In genomic region chr5:148970876-148971275, GRCh38 we compare ENCODE assay signal across 19 cellular contexts.
DNase-seq lines count a peak whose midpoint lies in the region; ATAC-seq and TF ChIP-seq lines count a peak whose summit lies in the region.
"Had no signal": no experiment of that assay in that cellular context is flagged by ENCODE, and none has a peak within 500 bp of the region (broad histone marks: within the 10 kb centered on the region; RNA-seq: fewer than 3 reads in every experiment).

No MANE protein-coding gene starts in this region.

- H3K4me1 ChIP-seq in breast epithelium (peaks cover 0 to 20% of the 10 kb centered on the region in 2 donors), esophagus (ENCODE audit: control insufficient read depth in 2 of 2, insufficient read depth in 2 of 2, low read length in 1 of 2) (peaks cover 0 to 7% of the 10 kb centered on the region in 2 donors), prostate gland (replicated peaks) (peaks cover 11% of the 10 kb centered on the region), mucosa of descending colon (ENCODE audit: low read depth) (peaks cover 4% of the 10 kb centered on the region)
- H3K4me1 ChIP-seq: Caco-2, HAP-1 had no signal

- H3K4me3 ChIP-seq in breast epithelium, result no peak overlapping the region
- H3K4me3 ChIP-seq in esophagus (ENCODE audit: low read depth in 1 of 2, low read length in 2 of 2), result no peak overlapping the region
- H3K4me3 ChIP-seq in prostate gland, result no peak overlapping the region
- no peak overlapping the region for H3K4me3 ChIP-seq in mucosa of descending colon
- H3K4me3 ChIP-seq: GM12878, HAP-1, PC-9 had no signal

- H3K9me3 ChIP-seq in breast epithelium (no peaks in the 10 kb centered on the region), esophagus (ENCODE audit: control insufficient read depth in 2 of 2, insufficient read depth in 1 of 2, low read depth in 1 of 2, low read length in 1 of 2) (no peaks in the 10 kb centered on the region), prostate gland (no peaks in the 10 kb centered on the region), mucosa of descending colon (no peaks in the 10 kb centered on the region)
- H3K9me3 ChIP-seq: Caco-2, HAP-1, SK-N-SH had no signal

- H3K27me3 ChIP-seq in breast epithelium (no peaks in the 10 kb centered on the region), esophagus (ENCODE audit: control insufficient read depth in 1 of 2, insufficient read depth in 2 of 2, low read length in 2 of 2) (no peaks in the 10 kb centered on the region), prostate gland (replicated peaks; ENCODE audit: insufficient read depth) (no peaks in the 10 kb centered on the region)

- TF ChIP-seq CTCF in MCF 10A (IDR thresholded peaks at IDR 0.05; ENCODE audit: unreplicated experiment) (no peak), breast epithelium (IDR thresholded peaks at IDR 0.05) (no peak), prostate gland (IDR thresholded peaks at IDR 0.05) (no peak), mucosa of descending colon (IDR thresholded peaks at IDR 0.05) (no peak)

- ATAC-seq in HG02938 (IDR thresholded peaks at IDR 0.05; ENCODE audit: unreplicated experiment) (no peak), HG03039 (IDR thresholded peaks at IDR 0.05; ENCODE audit: unreplicated experiment) (no peak), mucosa of descending colon (no peak), GM21717 (IDR thresholded peaks at IDR 0.05; ENCODE audit: unreplicated experiment) (no peak)
- ATAC-seq: GM12878, Right ventricle myocardium inferior had no signal

- H3K36me3 ChIP-seq in breast epithelium (no peaks in the 10 kb centered on the region), esophagus (ENCODE audit: control insufficient read depth in 2 of 2, insufficient read depth in 2 of 2, low read length in 1 of 2) (no peaks in the 10 kb centered on the region), prostate gland (no peaks in the 10 kb centered on the region), mucosa of descending colon (ENCODE audit: low read depth) (no peaks in the 10 kb centered on the region)
- H3K36me3 ChIP-seq: HAP-1 had no signal

- H3K27ac ChIP-seq in breast epithelium, result peak overlapping the region in 1 of 2 donors; percentile 93
- peak overlapping the region; percentile 45 to 58 for H3K27ac ChIP-seq in esophagus (ENCODE audit: low read depth in 2 of 2, low read length in 1 of 2)
- peak overlapping the region; percentile 65 to 72 for H3K27ac ChIP-seq in prostate gland

- no peaks in the 10 kb centered on the region for H3K9me3 Mint-ChIP-seq in MCF 10A (ENCODE audit: unreplicated experiment)
- H3K9me3 Mint-ChIP-seq: IgD-negative memory B cell had no signal

- DNase-seq in MCF 10A (ENCODE audit: unreplicated experiment) (no peak), breast epithelium (ENCODE audit: low spot score in 2 of 2) (no peak), prostate gland (ENCODE audit: low spot score) (no peak), mucosa of descending colon (no peak)
- DNase-seq: Caco-2, DMS53, NCI-H1436, NCI-H526 treated with DMSO at 0.1 percent for 48 hours, SK-N-SH had no signal

- no peak overlapping the region for H3K4me3 Mint-ChIP-seq in MCF 10A (ENCODE audit: unreplicated experiment)
- H3K4me3 Mint-ChIP-seq: CD14-positive monocyte, IgD-negative memory B cell had no signal

- H3K4me1 Mint-ChIP-seq in MCF 10A (ENCODE audit: insufficient read depth, unreplicated experiment), result peaks cover 92% of the 10 kb centered on the region
- H3K4me1 Mint-ChIP-seq: IgD-negative memory B cell had no signal

- H3K27ac Mint-ChIP-seq in MCF 10A (ENCODE audit: low read depth, unreplicated experiment), result peak overlapping the region; percentile 93

- 89 to 95% methylated on average over 3 of the region's 3 CpGs for WGBS in esophagus, 2 donors
- WGBS in prostate gland, result 94% methylated on average over 3 of the region's 3 CpGs

- CTCF ChIA-PET in MCF 10A (lab: Yijun Ruan, JAX), result interaction anchor here (0.9 to 37.7 kb wide), 7 partner anchors 13 to 179 kb away, joined by 3 to 1118 read pairs (median 13); no protein-coding TSS in a partner anchor

- H3K36me3 Mint-ChIP-seq in MCF 10A (ENCODE audit: insufficient read depth, unreplicated experiment), result peaks cover 9% of the 10 kb centered on the region
- H3K36me3 Mint-ChIP-seq: CD14-positive monocyte, IgD-negative memory B cell had no signal

- TF ChIP-seq POLR2A in breast epithelium (IDR thresholded peaks at IDR 0.05), result no peak
- TF ChIP-seq POLR2A in prostate gland (IDR thresholded peaks at IDR 0.05), result no peak

- no peaks in the 10 kb centered on the region for H3K27me3 Mint-ChIP-seq in MCF 10A (ENCODE audit: insufficient read depth, unreplicated experiment)

- POLR2A ChIA-PET in MCF 10A (lab: Yijun Ruan, JAX), result interaction anchor here (0.6 to 27.9 kb wide), 7 partner anchors 19 to 164 kb away, joined by 4 to 1127 read pairs (median 49); partner anchors contain the start of gene ADRB2

- BruUV-seq in MCF 10A (replicated peaks; lab: Mats Ljungman, UMichigan), result no TSS peak

- intact Hi-C loops in MCF 10A (cut with micrococcal nuclease) (no loop called here), breast epithelium (cut with DNase I; ENCODE audit: low total_unique reads) (no loop called here), prostate gland (cut with DNase I) (no loop called here), mucosa of descending colon (cut with DNase I, micrococcal nuclease) (no loop called here)
